29 cellular contexts compared by ENCODE assay signal in genomic region chr3:40329081-40329480, GRCh38. TPM values are rescaled to one million over a fixed set of nuclear protein-coding genes. Genes with fewer than 3 reads are reported as not detected.
"Had no signal": no experiment of that assay in that cellular context is flagged by ENCODE, and none has a peak within 500 bp of the region (broad histone marks: within the 10 kb centered on the region; RNA-seq: fewer than 3 reads in every experiment).

No MANE protein-coding gene starts in this region.

- DNase-seq: activated CD4-positive, alpha-beta T cell treated with anti-CD3 and anti-CD28 coated beads, Interleukin-2, amount 50 U/mL, for 1 hour; activated CD8-positive, alpha-beta T cell treated with anti-CD3 and anti-CD28 coated beads for 36 hours; activated gamma-delta T cell treated with Interleukin-2 at 50 U/mL for 16 hours; activated naive CD4-positive, alpha-beta T cell treated with anti-CD3 and anti-CD28 coated beads, Interleukin-2, amount 50 U/mL, for 16 hours; activated T-cell treated with anti-CD3 and anti-CD28 coated beads, Interleukin-2, amount 50 U/mL, for 4 hours; amniotic stem cell; brain microvascular endothelial cell; foreskin keratinocyte; heart right ventricle; left ventricle myocardium superior; midbrain; naive thymus-derived CD4-positive, alpha-beta T cell; posterior cingulate gyrus; stimulated activated CD4-positive, alpha-beta T cell treated with anti-CD3 and anti-CD28 coated beads, Interleukin-1b, Interleukin-23, amount 100 ng/mL, for 48 hours; stimulated activated CD4-positive, alpha-beta T cell treated with anti-CD3 and anti-CD28 coated beads, Interleukin-4, amount 100 ng/mL, for 4 hours; stimulated activated CD8-positive, alpha-beta memory T cell treated with anti-CD3 and anti-CD28 coated beads, Interleukin-4, amount 100 ng/mL, for 48 hours; stimulated activated naive CD8-positive, alpha-beta T cell treated with anti-CD3 and anti-CD28 coated beads, Interleukin-15, amount 100 ng/mL, for 72 hours; substantia nigra; T-helper 2 cell had no signal

- H3K36me3 ChIP-seq: brain microvascular endothelial cell, esophagus muscularis mucosa, heart right ventricle, vagina had no signal

- H3K27ac Mint-ChIP-seq: activated CD8-positive, alpha-beta T cell treated with anti-CD3 and anti-CD28 coated beads for 36 hours; activated T-helper 17 cell treated with anti-CD3 and anti-CD28 coated beads, Interleukin-2, amount 50 U/mL, for 72 hours; naive thymus-derived CD4-positive, alpha-beta T cell; stimulated activated memory B cell treated with anti-CD40 and anti-IgM and Interleukin-4, amounts not matched to agents 10 μg/mL and 1 μg/mL and 100 μg/mL, for 72 hours; stimulated activated naive CD8-positive, alpha-beta T cell treated with anti-CD3 and anti-CD28 coated beads, Interleukin-15, amount 100 ng/mL, for 72 hours; type B pancreatic cell had no signal

- H3K4me1 ChIP-seq: foreskin keratinocyte, vagina had no signal

- H3K27ac ChIP-seq: brain microvascular endothelial cell, esophagus muscularis mucosa, foreskin keratinocyte, heart right ventricle, skin epidermis, vagina had no signal

- H3K4me3 ChIP-seq: esophagus muscularis mucosa, heart right ventricle, skin epidermis, vagina had no signal

- FAIRE-seq: astrocyte had no signal

- H3K4me3 Mint-ChIP-seq: activated CD8-positive, alpha-beta T cell treated with anti-CD3 and anti-CD28 coated beads for 36 hours; activated T-cell treated with anti-CD3 and anti-CD28 coated beads, Interleukin-2, amount 50 U/mL, for 4 hours; activated T-helper 17 cell treated with anti-CD3 and anti-CD28 coated beads, Interleukin-2, amount 50 U/mL, for 72 hours; naive thymus-derived CD4-positive, alpha-beta T cell; neural crest cell; stimulated activated memory B cell treated with anti-CD40 and anti-IgM and Interleukin-4, amounts not matched to agents 10 μg/mL and 1 μg/mL and 100 μg/mL, for 72 hours; stimulated activated naive CD8-positive, alpha-beta T cell treated with anti-CD3 and anti-CD28 coated beads, Interleukin-15, amount 100 ng/mL, for 72 hours; type B pancreatic cell had no signal

- H3K9me3 ChIP-seq: esophagus muscularis mucosa, heart right ventricle, vagina had no signal

- H3K4me1 Mint-ChIP-seq: stimulated activated naive CD8-positive, alpha-beta T cell treated with anti-CD3 and anti-CD28 coated beads, Interleukin-15, amount 100 ng/mL, for 72 hours had no signal

- H3K9me3 Mint-ChIP-seq: activated CD8-positive, alpha-beta T cell treated with anti-CD3 and anti-CD28 coated beads for 36 hours; activated T-cell treated with anti-CD3 and anti-CD28 coated beads, Interleukin-2, amount 50 U/mL, for 4 hours; activated T-helper 17 cell treated with anti-CD3 and anti-CD28 coated beads, Interleukin-2, amount 50 U/mL, for 72 hours; naive thymus-derived CD4-positive, alpha-beta T cell; neural crest cell; stimulated activated memory B cell treated with anti-CD40 and anti-IgM and Interleukin-4, amounts not matched to agents 10 μg/mL and 1 μg/mL and 100 μg/mL, for 72 hours; stimulated activated naive CD8-positive, alpha-beta T cell treated with anti-CD3 and anti-CD28 coated beads, Interleukin-15, amount 100 ng/mL, for 72 hours; type B pancreatic cell had no signal

- H3K27me3 Mint-ChIP-seq: activated CD8-positive, alpha-beta T cell treated with anti-CD3 and anti-CD28 coated beads for 36 hours; stimulated activated naive CD8-positive, alpha-beta T cell treated with anti-CD3 and anti-CD28 coated beads, Interleukin-15, amount 100 ng/mL, for 72 hours had no signal

- ATAC-seq: activated CD8-positive, alpha-beta T cell treated with anti-CD3 and anti-CD28 coated beads for 36 hours; activated T-cell treated with anti-CD3 and anti-CD28 coated beads, Interleukin-2, amount 50 U/mL, for 4 hours; activated T-helper 17 cell treated with anti-CD3 and anti-CD28 coated beads, Interleukin-2, amount 50 U/mL, for 72 hours; foreskin keratinocyte; heart right ventricle; left ventricle myocardium superior; naive thymus-derived CD4-positive, alpha-beta T cell; sciatic nerve; stimulated activated memory B cell treated with anti-CD40 and anti-IgM and Interleukin-4, amounts not matched to agents 10 μg/mL and 1 μg/mL and 100 μg/mL, for 72 hours; stimulated activated naive CD8-positive, alpha-beta T cell treated with anti-CD3 and anti-CD28 coated beads, Interleukin-15, amount 100 ng/mL, for 72 hours had no signal

- H3K27me3 ChIP-seq: brain microvascular endothelial cell, esophagus muscularis mucosa, heart right ventricle, vagina had no signal

- H3K36me3 Mint-ChIP-seq: naive thymus-derived CD4-positive, alpha-beta T cell; stimulated activated memory B cell treated with anti-CD40 and anti-IgM and Interleukin-4, amounts not matched to agents 10 μg/mL and 1 μg/mL and 100 μg/mL, for 72 hours; type B pancreatic cell had no signal

RNA-seq across cellular contexts. Expression of gene ENTPD3, which starts 57.9 kb away (rescaled TPM):
- total RNA-seq: activated CD8-positive, alpha-beta T cell treated with anti-CD3 and anti-CD28 coated beads for 36 hours; activated T-cell treated with anti-CD3 and anti-CD28 coated beads, Interleukin-2, amount 50 U/mL, for 4 hours; activated T-helper 17 cell treated with anti-CD3 and anti-CD28 coated beads, Interleukin-2, amount 50 U/mL, for 72 hours; lung microvascular endothelial cell; naive thymus-derived CD4-positive, alpha-beta T cell; neural crest cell had no signal
- polyA plus RNA-seq: naive thymus-derived CD4-positive, alpha-beta T cell had no signal
